Comparison of ENCODE assay signal across 8 cellular contexts in the genomic region with DNA sequence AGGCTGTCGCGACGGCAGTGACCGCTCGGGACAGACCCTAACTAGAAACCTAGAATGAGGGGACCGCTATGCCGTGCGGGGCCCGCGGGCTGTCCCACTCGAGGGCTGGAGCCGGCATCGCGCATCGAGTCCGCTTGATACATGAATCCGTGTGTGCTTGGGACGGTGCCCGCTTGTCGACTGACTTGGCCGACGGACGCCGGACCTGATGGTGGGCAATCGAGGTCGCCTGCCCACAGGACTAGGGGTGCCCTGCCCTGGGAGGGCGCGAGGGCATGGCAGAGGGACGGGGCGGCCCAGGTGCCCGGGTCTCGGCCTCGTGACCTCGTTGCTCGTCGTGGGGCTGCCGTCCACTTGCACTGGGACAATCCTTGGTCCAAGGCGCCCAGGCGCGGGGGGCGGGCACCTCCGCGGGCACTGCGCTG. TPM values are rescaled to one million over a fixed set of nuclear protein-coding genes. Genes with fewer than 3 reads are reported as not detected.
DNase-seq lines count a peak whose midpoint lies in the region; ATAC-seq, FAIRE-seq and TF ChIP-seq lines count a peak whose summit lies in the region.

No MANE protein-coding gene starts in this region.

- peak overlapping the region; percentile 89 for H3K4me3 Mint-ChIP-seq in MCF 10A (ENCODE audit: unreplicated experiment)

- FAIRE-seq in urothelium cell line (lab: Jason Lieb, UNC), result no peak

- H3K27me3 Mint-ChIP-seq in MCF 10A (ENCODE audit: insufficient read depth, unreplicated experiment), result no peaks in the 10 kb centered on the region

- no peaks in the 10 kb centered on the region for H3K9me3 Mint-ChIP-seq in MCF 10A (ENCODE audit: unreplicated experiment)

- H3K27me3 ChIP-seq in Peyer's patch (no peaks in the 10 kb centered on the region), right lobe of liver (no peaks in the 10 kb centered on the region), stomach (no peaks in the 10 kb centered on the region)

- TF ChIP-seq CTCF in Peyer's patch (IDR thresholded peaks at IDR 0.05), result no peak
- no peak for TF ChIP-seq CTCF in MCF 10A (IDR thresholded peaks at IDR 0.05; ENCODE audit: unreplicated experiment)
- no peak for TF ChIP-seq CTCF in right lobe of liver (IDR thresholded peaks at IDR 0.05)
- TF ChIP-seq CTCF in stomach (IDR thresholded peaks at IDR 0.05), result no peak

- peak; percentile 37 to 41 for TF ChIP-seq POLR2A in Peyer's patch (IDR thresholded peaks at IDR 0.05)
- peak; percentile 83 for TF ChIP-seq POLR2A in right lobe of liver (IDR thresholded peaks at IDR 0.05)
- TF ChIP-seq POLR2A in stomach (IDR thresholded peaks at IDR 0.05), result peak in 1 of 4 donors; percentile 71

- H3K4me1 Mint-ChIP-seq in MCF 10A (ENCODE audit: insufficient read depth, unreplicated experiment), result peaks cover 12% of the 10 kb centered on the region

- WGBS in right lobe of liver (ENCODE audit: insufficient coverage, low coverage, low lambda C conversion rate, missing lambda C conversion rate), result 0% methylated on average over 1 of the region's 44 CpGs
- 2 to 18% (median 3%) methylated on average over 16 to 44 of the region's 44 CpGs for WGBS in stomach, 5 donors

- H3K9me3 ChIP-seq in Peyer's patch (no peaks in the 10 kb centered on the region), right lobe of liver (no peaks in the 10 kb centered on the region), stomach (no peaks in the 10 kb centered on the region)

- peak overlapping the region; percentile 98 to 100 (median 100) for H3K27ac ChIP-seq in Peyer's patch
- H3K27ac ChIP-seq in right lobe of liver, result peak overlapping the region; percentile 99 to 100 (median 100)
- H3K27ac ChIP-seq in stomach, result peak overlapping the region; percentile 99 to 100 (median 100)

- H3K36me3 ChIP-seq in Peyer's patch, result peaks cover 0 to 13% (median 0%) of the 10 kb centered on the region in 3 donors
- peaks cover 0 to 10% (median 4%) of the 10 kb centered on the region in 4 donors for H3K36me3 ChIP-seq in right lobe of liver
- H3K36me3 ChIP-seq in stomach, result peaks cover 11 to 15% (median 13%) of the 10 kb centered on the region in 4 donors

- H3K27ac Mint-ChIP-seq in MCF 10A (ENCODE audit: low read depth, unreplicated experiment), result peak overlapping the region; percentile 100

- peak overlapping the region; percentile 73 to 98 (median 95) for H3K4me3 ChIP-seq in Peyer's patch
- H3K4me3 ChIP-seq in right lobe of liver, result peak overlapping the region; percentile 82 to 97 (median 89)
- H3K4me3 ChIP-seq in stomach, result peak overlapping the region; percentile 52 to 97 (median 87)

- BruUV-seq in MCF 10A (replicated peaks; lab: Mats Ljungman, UMichigan), result no TSS peak

- H3K36me3 Mint-ChIP-seq in MCF 10A (ENCODE audit: insufficient read depth, unreplicated experiment), result peaks cover 42% of the 10 kb centered on the region

- peak; percentile 42 for DNase-seq in activated T-cell treated with anti-CD3 and anti-CD28 coated beads for 1 hour (ENCODE audit: low read depth)
- no peak for DNase-seq in activated T-cell treated with anti-CD3 and anti-CD28 coated beads, Interleukin-2, amount 50 U/mL, for 1 hour
- DNase-seq in Peyer's patch, result peak in 1 of 3 donors; percentile 50
- DNase-seq in MCF 10A (ENCODE audit: unreplicated experiment), result peak; percentile 67
- no peak for DNase-seq in right lobe of liver
- DNase-seq in stomach, result no peak
- no peak for DNase-seq in urothelium cell line (ENCODE audit: low spot score)

- H3K4me1 ChIP-seq in Peyer's patch (peaks cover 0 to 27% (median 13%) of the 10 kb centered on the region in 4 donors), right lobe of liver (peaks cover 0 to 26% (median 11%) of the 10 kb centered on the region in 4 donors), stomach (peaks cover 28 to 56% (median 43%) of the 10 kb centered on the region in 4 donors)

- CTCF ChIA-PET in MCF 10A (lab: Yijun Ruan, JAX), result interaction anchor here (0.6 to 10.2 kb wide), 11 partner anchors 10 to 349 kb away, joined by 3 to 142 read pairs (median 5); no protein-coding TSS in a partner anchor

- intact Hi-C loops in MCF 10A (cut with micrococcal nuclease) (no loop called here), right lobe of liver (cut with DNase I) (no loop called here), stomach (cut with DNase I; ENCODE audit: low total_unique reads) (no loop called here)

- no peak for TF ChIP-seq EP300 in stomach (IDR thresholded peaks at IDR 0.05)

- ATAC-seq in right lobe of liver, result peak in 3 of 4 donors; percentile 0 to 1 (median 0)
- ATAC-seq in GM18858 (IDR thresholded peaks at IDR 0.05; ENCODE audit: unreplicated experiment), result no peak

- POLR2A ChIA-PET in MCF 10A (lab: Yijun Ruan, JAX), result interaction anchor here (1.0 to 3.0 kb wide), 29 partner anchors 8 to 1435 kb away, joined by 3 to 33 read pairs (median 6); partner anchors contain the start of genes COPS7B, EIF4E2, NCL and PDE6D

RNA-seq across cellular contexts. Expression of gene PTMA, which starts 0.7 kb away (rescaled TPM):
- total RNA-seq in Peyer's patch, result 1,000 to 10,000 TPM in 1 of 4 donors, 100 to 1,000 TPM in 3; 316 to 1,049 (median 353) TPM
- 501 and 713 TPM in 2 replicates for total RNA-seq in MCF 10A (2022)
- total RNA-seq in right lobe of liver, result 100 to 1,000 TPM; 180 to 373 (median 252) TPM
- 1,000 to 10,000 TPM in 1 of 5 donors, 100 to 1,000 TPM in 4; 244 to 1,175 (median 701) TPM for total RNA-seq in stomach
- polyA plus RNA-seq in stomach, result 1,000 to 10,000 TPM; 1,451 to 2,006 (median 1,527) TPM

Comparison
In these comparisons a context has a peak if more than half of its experiments do, and no peak if none do; other contexts are left out.
1. DNase-seq: peak in activated T-cell treated with anti-CD3 and anti-CD28 coated beads for 1 hour (single experiment) and MCF 10A (single experiment); none in activated T-cell treated with anti-CD3 and anti-CD28 coated beads, Interleukin-2, amount 50 U/mL, for 1 hour (single experiment), right lobe of liver (0 of 3), stomach (single experiment) and urothelium cell line (single experiment).
2. Peak in every context shown above with its lines, with median percentiles within 50 percentile points of each other: H3K27ac ChIP-seq and H3K4me3 ChIP-seq.